20 cellular contexts compared by ENCODE assay signal in genomic region chr22:24177456-24177855, GRCh38.
"Had no signal": no experiment of that assay in that cellular context is flagged by ENCODE, and none has a peak within 500 bp of the region (broad histone marks: within the 10 kb centered on the region; RNA-seq: fewer than 3 reads in every experiment).

No MANE protein-coding gene starts in this region.

- H3K9me3 Mint-ChIP-seq: activated naive CD8-positive, alpha-beta T cell treated with anti-CD3 and anti-CD28 coated beads, Interleukin-2, amount 50 U/mL, for 24 hours; naive B cell; T-helper 2 cell treated with Interferon-gamma antibody and Interleukin-4, amounts not matched to agents 5 μg/mL and 100 μg/mL, for 36 hours had no signal

- H3K4me3 Mint-ChIP-seq: activated naive CD8-positive, alpha-beta T cell treated with anti-CD3 and anti-CD28 coated beads, Interleukin-2, amount 50 U/mL, for 24 hours; T-helper 2 cell treated with Interferon-gamma antibody and Interleukin-4, amounts not matched to agents 5 μg/mL and 100 μg/mL, for 36 hours had no signal

- H3K27ac Mint-ChIP-seq: activated naive CD8-positive, alpha-beta T cell treated with anti-CD3 and anti-CD28 coated beads, Interleukin-2, amount 50 U/mL, for 24 hours; naive B cell; T-helper 2 cell treated with Interferon-gamma antibody and Interleukin-4, amounts not matched to agents 5 μg/mL and 100 μg/mL, for 36 hours had no signal

- ATAC-seq: activated CD4-positive, CD25-positive, alpha-beta regulatory T cell treated with anti-CD3 and anti-CD28 coated beads, Interleukin-2, amount 50 U/mL, for 24 hours; activated naive CD8-positive, alpha-beta T cell treated with anti-CD3 and anti-CD28 coated beads, Interleukin-2, amount 50 U/mL, for 24 hours; foreskin keratinocyte; left colon had no signal

- FAIRE-seq: bronchial epithelial cell, endothelial cell of umbilical vein had no signal

- H3K36me3 ChIP-seq: colonic mucosa, ovary had no signal

- H3K9me3 ChIP-seq: colonic mucosa, ovary, SJSA1, upper lobe of left lung had no signal

- H3K36me3 Mint-ChIP-seq: naive B cell had no signal

- H3K27me3 Mint-ChIP-seq: activated naive CD8-positive, alpha-beta T cell treated with anti-CD3 and anti-CD28 coated beads, Interleukin-2, amount 50 U/mL, for 24 hours; naive B cell had no signal

- H3K4me1 ChIP-seq: foreskin keratinocyte had no signal

- H3K4me1 Mint-ChIP-seq: activated naive CD8-positive, alpha-beta T cell treated with anti-CD3 and anti-CD28 coated beads, Interleukin-2, amount 50 U/mL, for 24 hours had no signal

- DNase-seq: activated CD4-positive, alpha-beta T cell treated with anti-CD3 and anti-CD28 coated beads, Interleukin-2, amount 50 U/mL, for 1 hour; activated CD8-positive, alpha-beta memory T cell treated with anti-CD3 and anti-CD28 coated beads for 24 hours; activated naive CD4-positive, alpha-beta T cell treated with Interleukin-2 at 50 U/mL for 16 hours; activated naive CD8-positive, alpha-beta T cell treated with anti-CD3 and anti-CD28 coated beads, Interleukin-2, amount 50 U/mL, for 24 hours; colonic mucosa; effector CD8-positive, alpha-beta T cell; foreskin keratinocyte; left colon; mammary epithelial cell; naive B cell; stimulated activated CD4-positive, alpha-beta T cell treated with anti-CD3 and anti-CD28 coated beads, Interleukin-12 subunit alpha, Interleukin-12 subunit beta, amount 100 ng/mL, for 4 hours; stimulated activated CD4-positive, alpha-beta T cell treated with anti-CD3 and anti-CD28 coated beads, Interleukin-2, amount 100 ng/mL, for 24 hours; SW 1271 had no signal

- H3K27me3 ChIP-seq: colonic mucosa, foreskin keratinocyte, ovary, SJSA1, upper lobe of left lung had no signal

- H3K27ac ChIP-seq: colonic mucosa, foreskin keratinocyte, ovary, SJSA1 had no signal

- H3K4me3 ChIP-seq: colonic mucosa, ovary, SJSA1, upper lobe of left lung had no signal
